1 cellular context compared by ENCODE assay signal in genomic region chr6:52881996-52882841, GRCh38.
TF ChIP-seq lines count a peak whose summit lies in the region.

No MANE protein-coding gene starts in this region.

TF ChIP-seq in HepG2, 621 proteins besides CTCF, POLR2A, EP300 and RAD21 (continued from another document):
- TF ChIP-seq, protein P1, sequence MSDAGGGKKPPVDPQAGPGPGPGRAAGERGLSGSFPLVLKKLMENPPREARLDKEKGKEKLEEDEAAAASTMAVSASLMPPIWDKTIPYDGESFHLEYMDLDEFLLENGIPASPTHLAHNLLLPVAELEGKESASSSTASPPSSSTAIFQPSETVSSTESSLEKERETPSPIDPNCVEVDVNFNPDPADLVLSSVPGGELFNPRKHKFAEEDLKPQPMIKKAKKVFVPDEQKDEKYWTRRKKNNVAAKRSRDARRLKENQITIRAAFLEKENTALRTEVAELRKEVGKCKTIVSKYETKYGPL (CRISPR knock-in tag; IDR thresholded peaks at IDR 0.05) = no peak
- TF ChIP-seq ZNF768 (CRISPR knock-in tag; IDR thresholded peaks at IDR 0.05) (no peak), SETDB1 (CRISPR knock-in tag; IDR thresholded peaks at IDR 0.05; ENCODE audit: borderline replicate concordance) (no peak)
- TF ChIP-seq, protein P2, sequence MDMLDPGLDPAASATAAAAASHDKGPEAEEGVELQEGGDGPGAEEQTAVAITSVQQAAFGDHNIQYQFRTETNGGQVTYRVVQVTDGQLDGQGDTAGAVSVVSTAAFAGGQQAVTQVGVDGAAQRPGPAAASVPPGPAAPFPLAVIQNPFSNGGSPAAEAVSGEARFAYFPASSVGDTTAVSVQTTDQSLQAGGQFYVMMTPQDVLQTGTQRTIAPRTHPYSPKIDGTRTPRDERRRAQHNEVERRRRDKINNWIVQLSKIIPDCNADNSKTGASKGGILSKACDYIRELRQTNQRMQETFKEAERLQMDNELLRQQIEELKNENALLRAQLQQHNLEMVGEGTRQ (IDR thresholded peaks at IDR 0.05; ENCODE audit: low read depth, low read length) = no peak
- TF ChIP-seq, protein P2 (CRISPR knock-in tag; IDR thresholded peaks at IDR 0.05; ENCODE audit: borderline replicate concordance) = no peak
